21 cellular contexts compared by ENCODE assay signal in the genomic region with DNA sequence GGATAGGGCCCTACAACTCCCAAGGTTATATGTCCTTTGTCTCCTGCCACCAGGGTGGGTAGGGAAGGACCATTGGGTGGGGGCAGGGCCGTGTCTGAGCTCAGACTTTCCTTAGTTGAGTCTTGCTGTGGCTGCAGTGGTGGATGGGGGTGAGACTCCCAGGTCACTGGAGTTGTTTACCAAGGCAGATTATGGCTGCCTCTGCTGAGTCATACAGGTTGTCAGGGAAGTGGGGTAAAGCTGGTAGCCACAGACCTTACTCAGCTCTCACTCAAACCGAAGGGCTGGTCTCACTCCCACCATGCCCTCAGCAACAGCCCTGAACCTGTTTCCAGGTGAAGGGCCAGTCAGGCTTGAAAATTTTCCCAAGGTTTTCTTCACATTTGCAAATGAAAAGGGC. TPM values are rescaled to one million over a fixed set of nuclear protein-coding genes. Genes with fewer than 3 reads are reported as not detected.
DNase-seq lines count a peak whose midpoint lies in the region; ATAC-seq, FAIRE-seq and TF ChIP-seq lines count a peak whose summit lies in the region.
"Had no signal": no experiment of that assay in that cellular context is flagged by ENCODE, and none has a peak within 500 bp of the region (broad histone marks: within the 10 kb centered on the region; RNA-seq: fewer than 3 reads in every experiment).

No MANE protein-coding gene starts in this region.

- ATAC-seq in GM19035 (IDR thresholded peaks at IDR 0.05; ENCODE audit: unreplicated experiment), result no peak
- no peak for ATAC-seq in GM19467 (IDR thresholded peaks at IDR 0.05; ENCODE audit: unreplicated experiment)

- no peak overlapping the region for H3K4me3 ChIP-seq in NT2/D1 (ENCODE audit: insufficient read length, low read depth)
- no peak overlapping the region for H3K4me3 ChIP-seq in bronchial epithelial cell (ENCODE audit: low read depth, low read length)
- H3K4me3 ChIP-seq: adrenal gland, ovary, smooth muscle cell, thoracic aorta had no signal

- H3K9me3 ChIP-seq in NT2/D1 (ENCODE audit: insufficient read depth, low read length), result 0 out of 2 replicates have a peak, but pooled peaks cover 9% of the 10 kb centered on the region
- H3K9me3 ChIP-seq: adrenal gland, BE2C, thoracic aorta had no signal

- no peak for TF ChIP-seq CTCF in bronchial epithelial cell (IDR thresholded peaks at IDR 0.05; ENCODE audit: insufficient read depth, low read length, severe bottlenecking)

- intact Hi-C loops in posterior vena cava (cut with DNase I), result no loop called here

- H3K36me3 ChIP-seq in NT2/D1 (ENCODE audit: insufficient read depth, insufficient read length, low read length) (no peaks in the 10 kb centered on the region), bronchial epithelial cell (ENCODE audit: control insufficient read depth, insufficient read depth, low read length) (no peaks in the 10 kb centered on the region)
- H3K36me3 ChIP-seq: adrenal gland, BE2C, ovary, thoracic aorta had no signal

- peak; percentile 23 for FAIRE-seq in bronchial epithelial cell (lab: Jason Lieb, UNC)
- FAIRE-seq: endothelial cell of umbilical vein had no signal

- peak; percentile 2 for DNase-seq in A172 (ENCODE audit: low spot score)
- peak; percentile 2 for DNase-seq in Daoy (ENCODE audit: low read depth)
- peak; percentile 25 for DNase-seq in NT2/D1 (ENCODE audit: low read depth, low spot score)
- peak; percentile 47 for DNase-seq in bronchial epithelial cell (ENCODE audit: low read depth)
- DNase-seq in posterior vena cava (ENCODE audit: low spot score), result no peak
- DNase-seq in DMS153 treated with DMSO at 0.1 percent for 48 hours (lab: John Stamatoyannopoulos, UW; ENCODE audit: unreplicated experiment), result no peak
- DNase-seq: adrenal gland, BE2C, DMS153, glutamatergic neuron, HFFc6, islet precursor cell, MV-4-11, NCI-H2171, ovary, SHP77 had no signal

- no peaks in the 10 kb centered on the region for H3K27me3 ChIP-seq in NT2/D1 (ENCODE audit: insufficient read depth, insufficient read length)
- H3K27me3 ChIP-seq in bronchial epithelial cell (ENCODE audit: control insufficient read depth, insufficient read depth, low read length), result no peaks in the 10 kb centered on the region
- H3K27me3 ChIP-seq: adrenal gland, BE2C, ovary had no signal

- no peak overlapping the region for H3K9ac ChIP-seq in NT2/D1 (ENCODE audit: insufficient read length, low read depth)

- peaks cover 5% of the 10 kb centered on the region for H3K4me1 ChIP-seq in NT2/D1 (ENCODE audit: insufficient read depth, insufficient read length)
- H3K4me1 ChIP-seq: adrenal gland, BE2C had no signal

RNA-seq across cellular contexts. Expression of a gene that starts 58.8 kb away (rescaled TPM):
- not detected in 2 replicates for total RNA-seq in A172 (2014; rRNA removed; shearing (Covaris generic))
- not detected in 2 replicates for total RNA-seq in Daoy (2014; rRNA removed; shearing (Covaris generic))
- total RNA-seq in bronchial epithelial cell, result 4.7 and 6.3 TPM in 2 replicates
- under 1 TPM; 0.29 to 0.60 TPM for total RNA-seq in posterior vena cava
- total RNA-seq: HFFc6 had no signal

Comparison
In these comparisons a context has a peak if more than half of its experiments do, and no peak if none do; other contexts are left out.
1. DNase-seq: peak in A172 (single experiment), Daoy (single experiment), NT2/D1 (single experiment) and bronchial epithelial cell (single experiment); none in posterior vena cava (single experiment) and DMS153 treated with DMSO at 0.1 percent for 48 hours (single experiment).